Comparison of ENCODE assay signal across 8 cellular contexts in genomic region chr1:37793773-37794371, GRCh38. TPM values are rescaled to one million over a fixed set of nuclear protein-coding genes. Genes with fewer than 3 reads are reported as not detected.
DNase-seq lines count a peak whose midpoint lies in the region; ATAC-seq, FAIRE-seq and TF ChIP-seq lines count a peak whose summit lies in the region.

TSS of gene MANEAL (plus strand) at chr1:37793847. CDS start at chr1:37794183, 336 bp downstream.

- H3K4me1 ChIP-seq in A673 (ENCODE audit: insufficient read depth, low read length, poor library complexity, severe bottlenecking) = no peaks in the 10 kb centered on the region

- H3K27me3 ChIP-seq in A673 (replicated peaks; ENCODE audit: insufficient read depth, low read depth, low read length, poor library complexity) = peaks cover 20% of the 10 kb centered on the region

- peak; percentile 61 for ATAC-seq in HG03280 (IDR thresholded peaks at IDR 0.05; ENCODE audit: unreplicated experiment)
- ATAC-seq in HG03442 (IDR thresholded peaks at IDR 0.05; ENCODE audit: unreplicated experiment) = no peak

- DNase-seq in A673 (ENCODE audit: low spot score) (peak; percentile 73), GM12865 (ENCODE audit: low read depth) (peak; percentile 84), NOMO-1 treated with DMSO at 0.1 percent for 48 hours (lab: John Stamatoyannopoulos, UW; ENCODE audit: unreplicated experiment) (peak; percentile 45), frontal cortex (ENCODE audit: low spot score in 2 of 2) (peak; percentile 76), neural crest cell (ENCODE audit: low read depth, low spot score) (peak; percentile 47)
- DNase-seq in activated naive CD4-positive, alpha-beta T cell treated with Interleukin-2 at 50 U/mL for 16 hours = peak; percentile 37

- H3K27ac Mint-ChIP-seq in neural crest cell (ENCODE audit: unreplicated experiment) = no peak within 1 kb of the TSS

- CTCF ChIA-PET in A673 (lab: Charles Lee) = no interaction called here

- H3K27ac ChIP-seq in A673 (ENCODE audit: low read depth, low read length, poor library complexity, severe bottlenecking) = no peak within 1 kb of the TSS

- H3K9me3 ChIP-seq in A673 (ENCODE audit: low read depth, low read length, poor library complexity, severe bottlenecking) = no peaks in the 10 kb centered on the region

- no peak for TF ChIP-seq CTCF in A673 (conservative IDR thresholded peaks at IDR 0.05; ENCODE audit: low read depth, low read length)
- TF ChIP-seq CTCF in GM12865 (IDR thresholded peaks at IDR 0.05; ENCODE audit: insufficient read depth, low read depth, low read length, missing control alignments) = no peak
- TF ChIP-seq CTCF in neural crest cell (conservative IDR thresholded peaks at IDR 0.05) = no peak

- peaks cover 14% of the 10 kb centered on the region for H3K4me1 Mint-ChIP-seq in neural crest cell

- no peaks in the 10 kb centered on the region for H3K9me3 Mint-ChIP-seq in neural crest cell

- H3K4me3 ChIP-seq in A673 (ENCODE audit: low read depth, low read length, poor library complexity, severe bottlenecking) (peak within 1 kb of the TSS; percentile 51), GM12865 (ENCODE audit: low read depth, low read length) (peak within 1 kb of the TSS; percentile 65)

- intact Hi-C loops in A673 (cut with micrococcal nuclease; ENCODE audit: unreplicated experiment) = loop anchor here (10.0 kb wide), 1 partner anchor 49 kb away; no protein-coding TSS in a partner anchor

- FAIRE-seq in frontal cortex (lab: Jason Lieb, UNC) = no peak

- POLR2A ChIA-PET in A673 (lab: Charles Lee; ENCODE audit: low non-redundant PET) = no interaction called here

- H3K36me3 ChIP-seq in A673 (ENCODE audit: insufficient read depth, low read length, poor library complexity, severe bottlenecking) = no peaks in the 10 kb centered on the region

- no TSS peak for BruUV-seq in A673 (replicated peaks; lab: Mats Ljungman, UMichigan)

- H3K4me3 Mint-ChIP-seq in neural crest cell = peak within 1 kb of the TSS; percentile 91

- peaks cover 55% of the 10 kb centered on the region for H3K27me3 Mint-ChIP-seq in neural crest cell (ENCODE audit: low read depth)

- no peaks in the 10 kb centered on the region for H3K36me3 Mint-ChIP-seq in neural crest cell (ENCODE audit: low read depth)

RNA-seq across cellular contexts. Expression of gene MANEAL, which starts in this region (rescaled TPM):
- total RNA-seq in A673 (2021) (5.9 and 7.3 TPM in 2 replicates), frontal cortex (28.9 TPM), neural crest cell (16.0 and 17.6 TPM in 2 replicates)
